In genomic region chr19:48123907-48124675, GRCh38 we compare ENCODE assay signal across 8 cellular contexts. TPM values are rescaled to one million over a fixed set of nuclear protein-coding genes. Genes with fewer than 3 reads are reported as not detected.
DNase-seq lines count a peak whose midpoint lies in the region; ATAC-seq and TF ChIP-seq lines count a peak whose summit lies in the region.

No MANE protein-coding gene starts in this region.

- H3K27ac ChIP-seq in A673 (ENCODE audit: low read depth, low read length, poor library complexity, severe bottlenecking) (no peak overlapping the region), HEK293 (ENCODE audit: extremely low read depth, low read depth, low read length) (no peak overlapping the region)

- H3K4me3 Mint-ChIP-seq in brain, result no peak overlapping the region

- H3K27me3 ChIP-seq in A673 (replicated peaks; ENCODE audit: insufficient read depth, low read depth, low read length, poor library complexity), result no peaks in the 10 kb centered on the region

- POLR2A ChIA-PET in A673 (lab: Charles Lee; ENCODE audit: low non-redundant PET) (no interaction called here), HEK293 (lab: Yijun Ruan, JAX) (interaction anchor here (0.7 to 1.9 kb wide), 2 partner anchors 14 to 82 kb away, joined by 5 to 6 read pairs; partner anchors contain the start of gene PLA2G4C)

- BruUV-seq in A673 (replicated peaks; lab: Mats Ljungman, UMichigan), result TSS peak; percentile 20

- intact Hi-C loops in A673 (cut with micrococcal nuclease; ENCODE audit: unreplicated experiment), result no loop called here

- no peak; the same call in 1 of the 2 replicates for TF ChIP-seq CTCF in A673 (conservative IDR thresholded peaks at IDR 0.05; ENCODE audit: low read depth, low read length)
- no peak for TF ChIP-seq CTCF in HEK293 (tag by site-specific recombination; IDR thresholded peaks at IDR 0.05)
- no peak for TF ChIP-seq CTCF in brain (conservative IDR thresholded peaks at IDR 0.05)

- peaks cover 70% of the 10 kb centered on the region for H3K36me3 ChIP-seq in A673 (ENCODE audit: insufficient read depth, low read length, poor library complexity, severe bottlenecking)
- peaks cover 64 to 87% of the 10 kb centered on the region in 2 experiments for H3K36me3 ChIP-seq in HEK293 (ENCODE audit: control insufficient read depth in 2 of 2, insufficient read depth in 1 of 2, low read length in 2 of 2)

- H3K9me3 ChIP-seq in A673 (ENCODE audit: low read depth, low read length, poor library complexity, severe bottlenecking), result no peaks in the 10 kb centered on the region
- H3K9me3 ChIP-seq in HEK293 (ENCODE audit: control insufficient read depth, insufficient read depth, low read depth, low read length), result no peaks in the 10 kb centered on the region

- peaks cover 10% of the 10 kb centered on the region for H3K4me1 Mint-ChIP-seq in brain

- DNase-seq in A673 (ENCODE audit: low spot score) (peak; percentile 70), midbrain (lab: John Stamatoyannopoulos, UW) (peak; percentile 14), NCI-H187 (lab: John Stamatoyannopoulos, UW) (no peak)

- H3K36me3 Mint-ChIP-seq in brain, result peaks cover 83% of the 10 kb centered on the region

- H3K27me3 Mint-ChIP-seq in brain, result no peaks in the 10 kb centered on the region

- no peak overlapping the region for H3K4me3 ChIP-seq in A673 (ENCODE audit: low read depth, low read length, poor library complexity, severe bottlenecking)
- no peak overlapping the region for H3K4me3 ChIP-seq in HEK293 (ENCODE audit: low read depth, low read length)

- peaks cover 0 to 8% (median 0%) of the 10 kb centered on the region in 5 experiments for H3K9me3 Mint-ChIP-seq in brain

- H3K4me1 ChIP-seq in A673 (ENCODE audit: insufficient read depth, low read length, poor library complexity, severe bottlenecking), result no peaks in the 10 kb centered on the region
- H3K4me1 ChIP-seq in HEK293 (ENCODE audit: control insufficient read depth, insufficient read depth, low read length), result no peaks in the 10 kb centered on the region

- no peak for ATAC-seq in GM18870 (IDR thresholded peaks at IDR 0.05; ENCODE audit: unreplicated experiment)
- no peak for ATAC-seq in GM18873 (IDR thresholded peaks at IDR 0.05; ENCODE audit: low FRiP score, unreplicated experiment)
- no peak for ATAC-seq in GM18498 (IDR thresholded peaks at IDR 0.05; ENCODE audit: unreplicated experiment)

- H3K27ac Mint-ChIP-seq in brain, result peak overlapping the region in 3 of 5 experiments; percentile 13 to 29 (median 24)

- CTCF ChIA-PET in A673 (lab: Charles Lee) (interaction anchor here (0.5 kb wide), 1 partner anchor 140 kb away, joined by 5 read pairs; no protein-coding TSS in a partner anchor), HEK293 (lab: Yijun Ruan, JAX) (interaction anchor here (0.6 to 2.1 kb wide), 7 partner anchors 8 to 1039 kb away, joined by 3 to 10 read pairs (median 6); partner anchors contain the start of gene PLA2G4C)

TF ChIP-seq in HEK293, 187 proteins besides CTCF, POLR2A, EP300 and RAD21:
- 0 out of 2 replicates have a peak, but pooled peaks have one; percentile 5 for TF ChIP-seq EGR2 (tag by site-specific recombination; IDR thresholded peaks at IDR 0.05; ENCODE audit: low read depth)
- TF ChIP-seq, protein P1, sequence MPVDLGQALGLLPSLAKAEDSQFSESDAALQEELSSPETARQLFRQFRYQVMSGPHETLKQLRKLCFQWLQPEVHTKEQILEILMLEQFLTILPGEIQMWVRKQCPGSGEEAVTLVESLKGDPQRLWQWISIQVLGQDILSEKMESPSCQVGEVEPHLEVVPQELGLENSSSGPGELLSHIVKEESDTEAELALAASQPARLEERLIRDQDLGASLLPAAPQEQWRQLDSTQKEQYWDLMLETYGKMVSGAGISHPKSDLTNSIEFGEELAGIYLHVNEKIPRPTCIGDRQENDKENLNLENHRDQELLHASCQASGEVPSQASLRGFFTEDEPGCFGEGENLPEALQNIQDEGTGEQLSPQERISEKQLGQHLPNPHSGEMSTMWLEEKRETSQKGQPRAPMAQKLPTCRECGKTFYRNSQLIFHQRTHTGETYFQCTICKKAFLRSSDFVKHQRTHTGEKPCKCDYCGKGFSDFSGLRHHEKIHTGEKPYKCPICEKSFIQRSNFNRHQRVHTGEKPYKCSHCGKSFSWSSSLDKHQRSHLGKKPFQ (tag by site-specific recombination; IDR thresholded peaks at IDR 0.05), result no peak

RNA-seq across cellular contexts. Expression of gene PLA2G4C, which starts 13.5 kb away (rescaled TPM):
- 4.8 and 8.2 TPM in 2 replicates for total RNA-seq in A673 (2021)
- 23.1 TPM for polyA plus RNA-seq in brain (ENCODE audit: insufficient read depth, low read depth, low replicate concordance)

RNA-seq across cellular contexts. Expression of gene LIG1, which starts 46.1 kb away (rescaled TPM):
- total RNA-seq in A673 (2021), result 200 and 204 TPM in 2 replicates
- 38.7 TPM for polyA plus RNA-seq in brain (ENCODE audit: insufficient read depth, low read depth, low replicate concordance)

RNA-seq across cellular contexts. Expression of gene ZSWIM9, which starts 46.4 kb away (rescaled TPM):
- 12.0 and 15.8 TPM in 2 replicates for total RNA-seq in A673 (2021)
- polyA plus RNA-seq in brain (ENCODE audit: insufficient read depth, low read depth, low replicate concordance), result 12.5 TPM

Comparison
In these comparisons a context has a peak if more than half of its experiments do, and no peak if none do; other contexts are left out.
1. DNase-seq: peak in A673 (single experiment) and midbrain (single experiment); none in NCI-H187 (0 of 2).